Comparison of ENCODE assay signal across 12 cellular contexts in the genomic region with DNA sequence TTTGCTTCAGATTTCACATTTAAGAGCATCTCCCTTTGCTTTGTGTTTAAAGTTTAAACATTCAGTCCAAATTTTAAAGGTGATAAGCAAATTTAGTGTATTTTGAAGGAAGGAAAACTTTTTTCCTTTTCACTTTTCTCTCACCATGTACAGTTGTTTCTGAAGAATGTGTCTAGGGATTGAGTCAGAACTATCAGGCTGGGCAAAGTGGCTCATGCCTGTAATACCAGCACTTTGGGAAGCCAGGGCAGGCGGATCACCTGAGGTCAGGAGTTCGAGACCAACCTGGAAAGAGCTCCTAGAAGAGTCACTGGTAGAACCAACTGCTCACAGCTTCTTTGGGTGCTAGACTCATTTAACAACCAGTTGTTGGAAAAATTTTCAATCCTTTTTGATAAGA.
"Had no signal": no experiment of that assay in that cellular context is flagged by ENCODE, and none has a peak within 500 bp of the region (broad histone marks: within the 10 kb centered on the region; RNA-seq: fewer than 3 reads in every experiment).

No MANE protein-coding gene starts in this region.

- H3K4me1 Mint-ChIP-seq: activated naive CD8-positive, alpha-beta T cell treated with anti-CD3 and anti-CD28 coated beads for 36 hours; stimulated activated memory B cell treated with anti-CD40 and anti-IgM and Interleukin-4, amounts not matched to agents 10 μg/mL and 1 μg/mL and 100 μg/mL, for 72 hours had no signal

- H3K27me3 Mint-ChIP-seq: stimulated activated memory B cell treated with anti-CD40 and anti-IgM and Interleukin-4, amounts not matched to agents 10 μg/mL and 1 μg/mL and 100 μg/mL, for 72 hours had no signal

- H3K4me3 ChIP-seq: tibial nerve had no signal

- H3K27ac ChIP-seq: dorsolateral prefrontal cortex, parathyroid adenoma, tibial nerve had no signal

- H3K9me3 Mint-ChIP-seq: activated naive CD8-positive, alpha-beta T cell treated with anti-CD3 and anti-CD28 coated beads for 36 hours; activated T-cell treated with anti-CD3 and anti-CD28 coated beads, Interleukin-2, amount 50 U/mL, for 4 hours; stimulated activated memory B cell treated with anti-CD40 and anti-IgM and Interleukin-4, amounts not matched to agents 10 μg/mL and 1 μg/mL and 100 μg/mL, for 72 hours had no signal

- H3K4me3 Mint-ChIP-seq: activated naive CD8-positive, alpha-beta T cell treated with anti-CD3 and anti-CD28 coated beads for 36 hours; activated T-cell treated with anti-CD3 and anti-CD28 coated beads, Interleukin-2, amount 50 U/mL, for 4 hours; stimulated activated memory B cell treated with anti-CD40 and anti-IgM and Interleukin-4, amounts not matched to agents 10 μg/mL and 1 μg/mL and 100 μg/mL, for 72 hours had no signal

- H3K9me3 ChIP-seq: gastroesophageal sphincter, tibial nerve had no signal

- H3K36me3 ChIP-seq: gastroesophageal sphincter, tibial nerve had no signal

- H3K36me3 Mint-ChIP-seq: activated naive CD8-positive, alpha-beta T cell treated with anti-CD3 and anti-CD28 coated beads for 36 hours; stimulated activated memory B cell treated with anti-CD40 and anti-IgM and Interleukin-4, amounts not matched to agents 10 μg/mL and 1 μg/mL and 100 μg/mL, for 72 hours had no signal

- H3K4me1 ChIP-seq: parathyroid adenoma had no signal

- H3K79me2 ChIP-seq: parathyroid adenoma had no signal

- H3K27me3 ChIP-seq: dorsolateral prefrontal cortex, gastroesophageal sphincter, tibial nerve had no signal

- H2AFZ ChIP-seq: parathyroid adenoma had no signal

- DNase-seq: activated CD4-positive, alpha-beta T cell treated with anti-CD3 and anti-CD28 coated beads for 1 hour; activated CD4-positive, alpha-beta T cell treated with anti-CD3 and anti-CD28 coated beads, Interleukin-2, amount 50 U/mL, for 48 hours; activated gamma-delta T cell; activated naive CD8-positive, alpha-beta T cell treated with anti-CD3 and anti-CD28 coated beads for 36 hours; activated T-cell treated with anti-CD3 and anti-CD28 coated beads, Interleukin-2, amount 50 U/mL, for 4 hours; dorsolateral prefrontal cortex; stimulated activated CD4-positive, alpha-beta T cell treated with anti-CD3 and anti-CD28 coated beads, Interleukin-1b, Interleukin-23, amount 100 ng/mL, for 48 hours had no signal

- ATAC-seq: activated T-cell treated with anti-CD3 and anti-CD28 coated beads, Interleukin-2, amount 50 U/mL, for 4 hours; gastroesophageal sphincter; stimulated activated memory B cell treated with anti-CD40 and anti-IgM and Interleukin-4, amounts not matched to agents 10 μg/mL and 1 μg/mL and 100 μg/mL, for 72 hours had no signal

- H3K9ac ChIP-seq: parathyroid adenoma had no signal

- H3K27ac Mint-ChIP-seq: activated naive CD8-positive, alpha-beta T cell treated with anti-CD3 and anti-CD28 coated beads for 36 hours; stimulated activated memory B cell treated with anti-CD40 and anti-IgM and Interleukin-4, amounts not matched to agents 10 μg/mL and 1 μg/mL and 100 μg/mL, for 72 hours had no signal

- FAIRE-seq: endometrium had no signal
